Comparison of ENCODE assay signal across 29 cellular contexts in the genomic region with DNA sequence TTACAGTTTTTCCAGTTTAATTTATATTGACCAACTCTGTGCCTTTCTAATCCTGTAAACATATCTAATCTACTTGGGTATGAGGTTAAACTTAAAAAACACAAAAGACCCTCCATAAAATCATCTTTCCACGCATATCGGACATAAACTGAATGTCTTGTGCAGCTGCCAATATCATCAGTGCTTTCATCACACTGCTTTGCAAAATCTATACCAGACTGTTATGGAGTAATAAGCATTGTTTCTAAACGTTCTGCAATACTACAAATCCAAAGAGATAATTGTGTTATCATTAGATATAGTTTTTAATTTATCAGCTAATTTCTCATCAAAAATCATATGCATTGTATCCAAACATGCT.
"Had no signal": no experiment of that assay in that cellular context is flagged by ENCODE, and none has a peak within 500 bp of the region (broad histone marks: within the 10 kb centered on the region; RNA-seq: fewer than 3 reads in every experiment).

No MANE protein-coding gene starts in this region.

- H3K79me2 ChIP-seq: parathyroid adenoma had no signal

- H3K9me3 ChIP-seq: ascending aorta, sigmoid colon had no signal

- H3K4me1 Mint-ChIP-seq: brain had no signal

- DNase-seq: activated CD4-positive, alpha-beta memory T cell treated with anti-CD3 and anti-CD28 coated beads for 36 hours; activated CD4-positive, alpha-beta T cell treated with anti-CD3 and anti-CD28 coated beads for 48 hours; activated CD8-positive, alpha-beta memory T cell treated with anti-CD3 and anti-CD28 coated beads, Interleukin-2, amount 50 U/mL, for 4 hours; activated effector memory CD4-positive, alpha-beta T cell treated with anti-CD3 and anti-CD28 coated beads, Interleukin-2, amount 50 U/mL, for 16 hours; activated naive CD4-positive, alpha-beta T cell treated with anti-CD3 and anti-CD28 coated beads for 36 hours; activated naive CD8-positive, alpha-beta T cell treated with anti-CD3 and anti-CD28 coated beads for 36 hours; activated T-cell treated with anti-CD3 and anti-CD28 coated beads, Interleukin-2, amount 50 U/mL, for 1 hour; foreskin keratinocyte; heart left ventricle; hypothalamus; immature natural killer cell; kidney glomerular epithelial cell; left ventricle myocardium inferior; naive B cell; nucleus accumbens; psoas muscle; sigmoid colon; stimulated activated CD4-positive, alpha-beta T cell treated with anti-CD3 and anti-CD28 coated beads, Interleukin-15, amount 100 ng/mL, for 24 hours; stimulated activated CD4-positive, alpha-beta T cell treated with anti-CD3 and anti-CD28 coated beads, Interleukin-2, amount 100 ng/mL, for 24 hours; stimulated activated naive CD4-positive, alpha-beta T cell had no signal

- H3K4me3 ChIP-seq: ascending aorta, heart left ventricle, left ventricle myocardium inferior, psoas muscle, sigmoid colon, tibial nerve had no signal

- H3K36me3 Mint-ChIP-seq: activated CD4-positive, alpha-beta memory T cell treated with anti-CD3 and anti-CD28 coated beads for 36 hours; activated naive CD8-positive, alpha-beta T cell treated with anti-CD3 and anti-CD28 coated beads for 36 hours; brain; immature natural killer cell; mesothelial cell of epicardium; naive B cell had no signal

- H3K9ac ChIP-seq: parathyroid adenoma had no signal

- H3K4me1 ChIP-seq: ascending aorta, foreskin keratinocyte, parathyroid adenoma, psoas muscle had no signal

- H3K27me3 ChIP-seq: ascending aorta, foreskin keratinocyte, heart left ventricle, sigmoid colon, tibial nerve had no signal

- H3K36me3 ChIP-seq: ascending aorta, heart left ventricle, left ventricle myocardium inferior, sigmoid colon, tibial nerve had no signal

- H3K4me3 Mint-ChIP-seq: activated CD4-positive, alpha-beta memory T cell treated with anti-CD3 and anti-CD28 coated beads for 36 hours; activated naive CD4-positive, alpha-beta T cell treated with anti-CD3 and anti-CD28 coated beads for 36 hours; activated naive CD8-positive, alpha-beta T cell treated with anti-CD3 and anti-CD28 coated beads for 36 hours; activated T-helper 1 cell treated with anti-CD3 and anti-CD28 coated beads, Interleukin-12 subunit alpha, Interleukin-12 subunit beta, Interleukin-2, Interleukin-4 antibody, amounts not matched to agents 30 ng/mL and 10 ng/mL and 1 ng/mL, durations not matched to agents 14 hours and 24 hours and 36 hours; brain; immature natural killer cell; mesothelial cell of epicardium; naive B cell had no signal

- H3K27ac ChIP-seq: ascending aorta, foreskin keratinocyte, heart left ventricle, left ventricle myocardium inferior, parathyroid adenoma, psoas muscle, sigmoid colon, tibial nerve, VCaP had no signal

- H3K27ac Mint-ChIP-seq: activated CD4-positive, alpha-beta memory T cell treated with anti-CD3 and anti-CD28 coated beads for 36 hours; activated naive CD4-positive, alpha-beta T cell treated with anti-CD3 and anti-CD28 coated beads for 36 hours; activated naive CD8-positive, alpha-beta T cell treated with anti-CD3 and anti-CD28 coated beads for 36 hours; activated T-helper 1 cell treated with anti-CD3 and anti-CD28 coated beads, Interleukin-12 subunit alpha, Interleukin-12 subunit beta, Interleukin-2, Interleukin-4 antibody, amounts not matched to agents 30 ng/mL and 10 ng/mL and 1 ng/mL, durations not matched to agents 14 hours and 24 hours and 36 hours; brain; immature natural killer cell; mesothelial cell of epicardium had no signal

- H2AFZ ChIP-seq: parathyroid adenoma had no signal

- FAIRE-seq: endothelial cell of umbilical vein, urothelium cell line had no signal
